In genomic region chr1:163172596-163172995, GRCh38 we compare ENCODE assay signal across 21 cellular contexts. TPM values are rescaled to one million over a fixed set of nuclear protein-coding genes. Genes with fewer than 3 reads are reported as not detected.
DNase-seq lines count a peak whose midpoint lies in the region; ATAC-seq and TF ChIP-seq lines count a peak whose summit lies in the region.
"Had no signal": no experiment of that assay in that cellular context is flagged by ENCODE, and none has a peak within 500 bp of the region (broad histone marks: within the 10 kb centered on the region; RNA-seq: fewer than 3 reads in every experiment).

No MANE protein-coding gene starts in this region.

- H3K4me1 Mint-ChIP-seq in HFFc6 (ENCODE audit: low read depth) = peaks cover 78% of the 10 kb centered on the region
- H3K4me1 Mint-ChIP-seq in activated CD4-positive, alpha-beta T cell treated with anti-CD3 and anti-CD28 coated beads, Interleukin-2, amount 10 ng/mL, durations not matched to agents 7 days and 5 days = no peaks in the 10 kb centered on the region
- H3K4me1 Mint-ChIP-seq: activated B cell treated with CpG ODN at 0.5 μM for 24 hours had no signal

- no peak overlapping the region for H4K8ac ChIP-seq in mesenchymal stem cell (ENCODE audit: low read length)

- no peak overlapping the region for H2BK15ac ChIP-seq in mesenchymal stem cell (ENCODE audit: low read depth, poor library complexity, severe bottlenecking)

- H2AK5ac ChIP-seq in mesenchymal stem cell (ENCODE audit: low read length, severe bottlenecking) = no peak overlapping the region

- WGBS in mesenchymal stem cell = 85% methylated on average over 2 of the region's 2 CpGs

- no peak overlapping the region for H2BK5ac ChIP-seq in mesenchymal stem cell (ENCODE audit: low read depth, low read length, poor library complexity, severe bottlenecking)

- no peak for TF ChIP-seq CTCF in HFFc6 (IDR thresholded peaks at IDR 0.05)
- TF ChIP-seq CTCF in brain microvascular endothelial cell (IDR thresholded peaks at IDR 0.05; ENCODE audit: low read depth, low read length, missing control alignments) = no peak

- H3K9ac ChIP-seq in mesenchymal stem cell (ENCODE audit: low read length) = peak overlapping the region; percentile 80
- H3K9ac ChIP-seq in stomach smooth muscle (ENCODE audit: low read length in 2 of 2) = peak overlapping the region in 1 of 2 donors; percentile 40

- H3K27ac ChIP-seq in brain microvascular endothelial cell (peak overlapping the region; percentile 83), mesenchymal stem cell (ENCODE audit: low read length, poor library complexity, severe bottlenecking) (peak overlapping the region; percentile 74), stomach smooth muscle (ENCODE audit: low read length) (peak overlapping the region; percentile 53)

- no peak overlapping the region for H3K23ac ChIP-seq in mesenchymal stem cell (ENCODE audit: low read length in 2 of 2)

- no peak overlapping the region for H2BK120ac ChIP-seq in mesenchymal stem cell (ENCODE audit: low read depth, low read length)

- H3K4me1 ChIP-seq in mesenchymal stem cell (ENCODE audit: control insufficient read depth, insufficient read depth, low read depth, low read length) = peaks cover 10% of the 10 kb centered on the region
- peaks cover 38% of the 10 kb centered on the region for H3K4me1 ChIP-seq in stomach smooth muscle (ENCODE audit: control insufficient read depth, insufficient read depth, low read length)

- peaks cover 2% of the 10 kb centered on the region; the same call in 1 of the 2 replicates for H3K27me3 Mint-ChIP-seq in HFFc6 (ENCODE audit: insufficient read depth)
- no peaks in the 10 kb centered on the region for H3K27me3 Mint-ChIP-seq in activated CD4-positive, alpha-beta T cell treated with anti-CD3 and anti-CD28 coated beads, Interleukin-2, amount 10 ng/mL, durations not matched to agents 7 days and 5 days

- peaks cover 4% of the 10 kb centered on the region for H3K79me1 ChIP-seq in mesenchymal stem cell (replicated peaks; ENCODE audit: low read length, poor library complexity, severe bottlenecking)

- in situ Hi-C loops in brain microvascular endothelial cell (cut with HindIII; ENCODE audit: low pct_ligation_motif_present, low sequenced_read_pairs) = no loop called here

- no peak overlapping the region for H3K4ac ChIP-seq in mesenchymal stem cell (ENCODE audit: low read depth in 1 of 2, low read length in 2 of 2)

- H3K27ac Mint-ChIP-seq in HFFc6 = peak overlapping the region; percentile 83
- H3K27ac Mint-ChIP-seq in activated CD4-positive, alpha-beta T cell treated with anti-CD3 and anti-CD28 coated beads, Interleukin-2, amount 10 ng/mL, durations not matched to agents 7 days and 5 days = no peak overlapping the region
- H3K27ac Mint-ChIP-seq: activated B cell treated with CpG ODN at 0.5 μM for 24 hours; activated CD8-positive, alpha-beta T cell treated with anti-CD3 and anti-CD28 coated beads for 36 hours; CD8-positive, alpha-beta T cell had no signal

- H3K27me3 ChIP-seq in brain microvascular endothelial cell (replicated peaks) (no peaks in the 10 kb centered on the region), mesenchymal stem cell (ENCODE audit: control insufficient read depth in 1 of 2, insufficient read depth in 1 of 2, low read length in 2 of 2) (no peaks in the 10 kb centered on the region), stomach smooth muscle (ENCODE audit: control insufficient read depth in 1 of 2, insufficient read depth in 2 of 2, low read length in 2 of 2) (no peaks in the 10 kb centered on the region)

- H3K18ac ChIP-seq in mesenchymal stem cell (ENCODE audit: low read depth in 1 of 2, low read length in 2 of 2) = no peak overlapping the region

- H3K36me3 ChIP-seq in brain microvascular endothelial cell (replicated peaks) (no peaks in the 10 kb centered on the region), mesenchymal stem cell (ENCODE audit: control insufficient read depth in 1 of 2, insufficient read depth in 2 of 2, low read depth in 1 of 2, low read length in 2 of 2) (no peaks in the 10 kb centered on the region), stomach smooth muscle (ENCODE audit: control insufficient read depth in 2 of 2, insufficient read depth in 2 of 2, low read length in 2 of 2) (peaks cover 0 to 2% of the 10 kb centered on the region in 2 donors)

- no peak for ATAC-seq in GM19467 (IDR thresholded peaks at IDR 0.05; ENCODE audit: unreplicated experiment)
- ATAC-seq: activated CD8-positive, alpha-beta T cell treated with anti-CD3 and anti-CD28 coated beads for 36 hours; CD8-positive, alpha-beta T cell; left colon had no signal

- no peak overlapping the region for H2AFZ ChIP-seq in mesenchymal stem cell (ENCODE audit: low read depth, low read length)

- no peak overlapping the region for H3K4me2 ChIP-seq in mesenchymal stem cell (ENCODE audit: low read length, poor library complexity, severe bottlenecking)

- CTCF ChIA-PET in activated CD4-positive, alpha-beta T cell treated with anti-CD3 and anti-CD28 coated beads, Interleukin-2, amount 10 ng/mL, durations not matched to agents 7 days and 5 days (lab: Charles Lee) = no interaction called here

- POLR2A ChIA-PET in activated CD4-positive, alpha-beta T cell treated with anti-CD3 and anti-CD28 coated beads, Interleukin-2, amount 10 ng/mL, durations not matched to agents 7 days and 5 days (lab: Charles Lee) = no interaction called here

- no peak overlapping the region for H3K14ac ChIP-seq in mesenchymal stem cell (ENCODE audit: low read length in 2 of 2)

- H3K4me3 ChIP-seq in brain microvascular endothelial cell (ENCODE audit: low read depth, low read length) = no peak overlapping the region
- H3K4me3 ChIP-seq in mesenchymal stem cell (ENCODE audit: insufficient read depth in 1 of 2, low read depth in 1 of 2, low read length in 2 of 2) = no peak overlapping the region
- peak overlapping the region; percentile 16 to 34 for H3K4me3 ChIP-seq in stomach smooth muscle (ENCODE audit: low read length in 2 of 2)

- no peak overlapping the region for H4K91ac ChIP-seq in mesenchymal stem cell (ENCODE audit: low read length)

- no peak overlapping the region for H2BK12ac ChIP-seq in mesenchymal stem cell (ENCODE audit: low read length in 2 of 2)

- no peaks in the 10 kb centered on the region for H3K9me3 Mint-ChIP-seq in HFFc6
- H3K9me3 Mint-ChIP-seq in activated CD4-positive, alpha-beta T cell treated with anti-CD3 and anti-CD28 coated beads, Interleukin-2, amount 10 ng/mL, durations not matched to agents 7 days and 5 days = no peaks in the 10 kb centered on the region
- H3K9me3 Mint-ChIP-seq: activated B cell treated with CpG ODN at 0.5 μM for 24 hours; activated CD8-positive, alpha-beta T cell treated with anti-CD3 and anti-CD28 coated beads for 36 hours; CD8-positive, alpha-beta T cell; neural crest cell had no signal

- H3K4me3 Mint-ChIP-seq in HFFc6 = peak overlapping the region; percentile 71
- H3K4me3 Mint-ChIP-seq in activated CD4-positive, alpha-beta T cell treated with anti-CD3 and anti-CD28 coated beads, Interleukin-2, amount 10 ng/mL, durations not matched to agents 7 days and 5 days = no peak overlapping the region
- H3K4me3 Mint-ChIP-seq: activated B cell treated with CpG ODN at 0.5 μM for 24 hours; activated CD8-positive, alpha-beta T cell treated with anti-CD3 and anti-CD28 coated beads for 36 hours; CD8-positive, alpha-beta T cell; neural crest cell had no signal

- DNase-seq in HFFc6 (no peak), brain microvascular endothelial cell (no peak), mesenchymal stem cell (no peak)
- DNase-seq in activated CD4-positive, alpha-beta T cell treated with anti-CD3 and anti-CD28 coated beads, Interleukin-2, amount 10 ng/mL, durations not matched to agents 7 days and 5 days = no peak
- DNase-seq in activated CD8-positive, alpha-beta memory T cell treated with anti-CD3 and anti-CD28 coated beads for 24 hours = no peak
- DNase-seq: activated B cell treated with CpG ODN at 0.5 μM for 24 hours; activated CD8-positive, alpha-beta T cell treated with anti-CD3 and anti-CD28 coated beads for 36 hours; activated T-cell treated with anti-CD3 and anti-CD28 coated beads, Interleukin-2, amount 50 U/mL, for 1 hour; CD8-positive, alpha-beta T cell; central memory CD4-positive, alpha-beta T cell; left colon; midbrain; NCI-H1092; NCI-H2081 treated with DMSO at 0.1 percent for 48 hours; NCI-H446 treated with DMSO at 0.1 percent for 48 hours; NK-92 treated with Interleukin-12 subunit alpha and Interleukin-12 subunit beta, amount 100 ng/mL, for 24 hours; stimulated activated CD4-positive, alpha-beta T cell treated with anti-CD3 and anti-CD28 coated beads, Interleukin-15, amount 100 ng/mL, for 24 hours; T1000 had no signal

- no peaks in the 10 kb centered on the region for H3K36me3 Mint-ChIP-seq in HFFc6 (ENCODE audit: low read depth)
- no peaks in the 10 kb centered on the region for H3K36me3 Mint-ChIP-seq in activated CD4-positive, alpha-beta T cell treated with anti-CD3 and anti-CD28 coated beads, Interleukin-2, amount 10 ng/mL, durations not matched to agents 7 days and 5 days (ENCODE audit: low read depth)
- H3K36me3 Mint-ChIP-seq: CD8-positive, alpha-beta T cell had no signal

- H3K9me3 ChIP-seq in mesenchymal stem cell (ENCODE audit: control insufficient read depth, low read length) = no peaks in the 10 kb centered on the region
- no peaks in the 10 kb centered on the region for H3K9me3 ChIP-seq in stomach smooth muscle (ENCODE audit: control insufficient read depth in 2 of 2, low read length in 2 of 2)

RNA-seq across cellular contexts. Expression of gene RGS5, which starts 30.1 kb away (rescaled TPM):
- 1 to 10 TPM; 3.2 to 7.8 (median 4.6) TPM for total RNA-seq in HFFc6 (2021; fragmentation: NEBNext Ultra II Directional; extraction: Animal tissue kit (Norgen Biotek cat#: 25700))
- polyA plus RNA-seq in mesenchymal stem cell (2013, experiment 1 of 2) = 54.5 TPM
- polyA plus RNA-seq in mesenchymal stem cell (2013, experiment 2 of 2) = 51.6 TPM
- 1 to 10 TPM; 2.2 to 2.5 TPM for total RNA-seq in activated CD4-positive, alpha-beta T cell treated with anti-CD3 and anti-CD28 coated beads, Interleukin-2, amount 10 ng/mL, durations not matched to agents 7 days and 5 days

Comparison
In these comparisons a context has a peak if more than half of its experiments do, and no peak if none do; other contexts are left out.
1. H3K4me3 ChIP-seq: peak in stomach smooth muscle (2 of 2); none in brain microvascular endothelial cell (single experiment) and mesenchymal stem cell (0 of 2).
2. Peak in every context shown above with its lines, with median percentiles within 50 percentile points of each other: H3K27ac ChIP-seq.